17 cellular contexts compared by ENCODE assay signal in genomic region chr9:136571525-136571924, GRCh38. TPM values are rescaled to one million over a fixed set of nuclear protein-coding genes. Genes with fewer than 3 reads are reported as not detected.
DNase-seq lines count a peak whose midpoint lies in the region; ATAC-seq and TF ChIP-seq lines count a peak whose summit lies in the region.
"Had no signal": no experiment of that assay in that cellular context is flagged by ENCODE, and none has a peak within 500 bp of the region (broad histone marks: within the 10 kb centered on the region; RNA-seq: fewer than 3 reads in every experiment).

No MANE protein-coding gene starts in this region.

- H3K27ac Mint-ChIP-seq in natural killer cell treated with Interleukin-12 subunit alpha and Interleukin-12 subunit beta and Interleukin-15 and Interleukin-18, amount 100 ng/mL, for 72 hours: peak overlapping the region in 1 of 2 donors; percentile 53
- H3K27ac Mint-ChIP-seq in type B pancreatic cell: peak overlapping the region; percentile 92
- H3K27ac Mint-ChIP-seq: activated CD8-positive, alpha-beta T cell treated with anti-CD3 and anti-CD28 coated beads, Interleukin-2, amount 10 ng/mL, durations not matched to agents 7 days and 5 days; activated T-helper 1 cell treated with anti-CD3 and anti-CD28 coated beads, Interleukin-12 subunit alpha, Interleukin-12 subunit beta, Interleukin-2, Interleukin-4 antibody, amounts not matched to agents 30 ng/mL and 10 ng/mL and 1 ng/mL, durations not matched to agents 14 hours and 24 hours and 36 hours; stimulated activated naive B cell treated with anti-CD40 and anti-IgM and Interleukin-4, amounts not matched to agents 10 μg/mL and 1 μg/mL and 100 μg/mL, for 72 hours had no signal

- H3K36me3 ChIP-seq in cardiac muscle cell: no peaks in the 10 kb centered on the region
- H3K36me3 ChIP-seq in fibroblast of lung (ENCODE audit: control insufficient read depth, insufficient read depth, low read length): no peaks in the 10 kb centered on the region

- peaks cover 39 to 42% of the 10 kb centered on the region in 2 donors for H3K4me1 Mint-ChIP-seq in natural killer cell treated with Interleukin-12 subunit alpha and Interleukin-12 subunit beta and Interleukin-15 and Interleukin-18, amount 100 ng/mL, for 72 hours (ENCODE audit: low read depth in 2 of 2)
- peaks cover 28% of the 10 kb centered on the region for H3K4me1 Mint-ChIP-seq in type B pancreatic cell (ENCODE audit: unreplicated experiment)
- H3K4me1 Mint-ChIP-seq: CD4-positive, CD25-positive, alpha-beta regulatory T cell had no signal

- ATAC-seq in natural killer cell treated with Interleukin-12 subunit alpha and Interleukin-12 subunit beta and Interleukin-15 and Interleukin-18, amount 100 ng/mL, for 72 hours: no peak
- ATAC-seq in GM18502 (IDR thresholded peaks at IDR 0.05; ENCODE audit: poor library complexity, unreplicated experiment) (no peak), GM19328 (IDR thresholded peaks at IDR 0.05; ENCODE audit: unreplicated experiment) (no peak)
- ATAC-seq: activated CD8-positive, alpha-beta T cell treated with anti-CD3 and anti-CD28 coated beads, Interleukin-2, amount 10 ng/mL, durations not matched to agents 7 days and 5 days; stimulated activated naive B cell treated with anti-CD40 and anti-IgM and Interleukin-4, amounts not matched to agents 10 μg/mL and 1 μg/mL and 100 μg/mL, for 72 hours had no signal

- H3K27me3 Mint-ChIP-seq in natural killer cell treated with Interleukin-12 subunit alpha and Interleukin-12 subunit beta and Interleukin-15 and Interleukin-18, amount 100 ng/mL, for 72 hours: no peaks in the 10 kb centered on the region
- no peaks in the 10 kb centered on the region for H3K27me3 Mint-ChIP-seq in type B pancreatic cell
- H3K27me3 Mint-ChIP-seq: CD4-positive, CD25-positive, alpha-beta regulatory T cell had no signal

- no peaks in the 10 kb centered on the region for H4K20me1 ChIP-seq in fibroblast of lung (ENCODE audit: control insufficient read depth, extremely low read depth, insufficient read depth, low read length)

- H3K36me3 Mint-ChIP-seq in natural killer cell treated with Interleukin-12 subunit alpha and Interleukin-12 subunit beta and Interleukin-15 and Interleukin-18, amount 100 ng/mL, for 72 hours: no peaks in the 10 kb centered on the region
- H3K36me3 Mint-ChIP-seq in type B pancreatic cell: no peaks in the 10 kb centered on the region
- H3K36me3 Mint-ChIP-seq: CD4-positive, CD25-positive, alpha-beta regulatory T cell; stimulated activated naive B cell treated with anti-CD40 and anti-IgM and Interleukin-4, amounts not matched to agents 10 μg/mL and 1 μg/mL and 100 μg/mL, for 72 hours had no signal

- DNase-seq in cardiac muscle cell (ENCODE audit: low read depth in 1 of 2, low spot score in 1 of 2) (no peak), cardiac septum (ENCODE audit: low spot score) (no peak), fibroblast of lung (ENCODE audit: low read depth in 2 of 2) (no peak), type B pancreatic cell (ENCODE audit: extremely low spot score, unreplicated experiment) (no peak), 8988T (no peak)
- DNase-seq in natural killer cell treated with Interleukin-12 subunit alpha and Interleukin-12 subunit beta and Interleukin-15 and Interleukin-18, amount 100 ng/mL, for 72 hours (ENCODE audit: low spot score): no peak
- DNase-seq: activated CD8-positive, alpha-beta T cell treated with anti-CD3 and anti-CD28 coated beads, Interleukin-2, amount 10 ng/mL, durations not matched to agents 7 days and 5 days; CD4-positive, CD25-positive, alpha-beta regulatory T cell; DMS79 treated with DMSO at 0.1 percent for 48 hours; KG1; NCI-H1105 treated with DMSO at 0.1 percent for 48 hours; posterior cingulate gyrus; stimulated activated naive B cell treated with anti-CD40 and anti-IgM and Interleukin-4, amounts not matched to agents 10 μg/mL and 1 μg/mL and 100 μg/mL, for 72 hours had no signal

- H3K4me1 ChIP-seq in cardiac muscle cell (ENCODE audit: low read depth): peaks cover 46% of the 10 kb centered on the region
- H3K4me1 ChIP-seq in fibroblast of lung (ENCODE audit: control insufficient read depth, extremely low read depth, insufficient read depth, low read length): peaks cover 30% of the 10 kb centered on the region

- H3K9me3 Mint-ChIP-seq in natural killer cell treated with Interleukin-12 subunit alpha and Interleukin-12 subunit beta and Interleukin-15 and Interleukin-18, amount 100 ng/mL, for 72 hours: peaks cover 4% of the 10 kb centered on the region
- H3K9me3 Mint-ChIP-seq in type B pancreatic cell: no peaks in the 10 kb centered on the region
- H3K9me3 Mint-ChIP-seq: activated T-helper 1 cell treated with anti-CD3 and anti-CD28 coated beads, Interleukin-12 subunit alpha, Interleukin-12 subunit beta, Interleukin-2, Interleukin-4 antibody, amounts not matched to agents 30 ng/mL and 10 ng/mL and 1 ng/mL, durations not matched to agents 14 hours and 24 hours and 36 hours; CD4-positive, CD25-positive, alpha-beta regulatory T cell; stimulated activated naive B cell treated with anti-CD40 and anti-IgM and Interleukin-4, amounts not matched to agents 10 μg/mL and 1 μg/mL and 100 μg/mL, for 72 hours had no signal

- H3K79me2 ChIP-seq in fibroblast of lung (ENCODE audit: control insufficient read depth, insufficient read depth, low read length): no peaks in the 10 kb centered on the region

- H3K9me3 ChIP-seq in cardiac muscle cell (ENCODE audit: low read depth) (no peaks in the 10 kb centered on the region), fibroblast of lung (ENCODE audit: control insufficient read depth, insufficient read depth, low read depth, low read length) (no peaks in the 10 kb centered on the region)

- intact Hi-C loops in cardiac septum (cut with DNase I): no loop called here

- H3K4me2 ChIP-seq in fibroblast of lung (ENCODE audit: extremely low read depth, insufficient read depth, low read length): no peak overlapping the region

- peak overlapping the region; percentile 29 for H3K4me3 Mint-ChIP-seq in natural killer cell treated with Interleukin-12 subunit alpha and Interleukin-12 subunit beta and Interleukin-15 and Interleukin-18, amount 100 ng/mL, for 72 hours
- no peak overlapping the region for H3K4me3 Mint-ChIP-seq in type B pancreatic cell
- H3K4me3 Mint-ChIP-seq: activated CD8-positive, alpha-beta T cell treated with anti-CD3 and anti-CD28 coated beads, Interleukin-2, amount 10 ng/mL, durations not matched to agents 7 days and 5 days; activated T-helper 1 cell treated with anti-CD3 and anti-CD28 coated beads, Interleukin-12 subunit alpha, Interleukin-12 subunit beta, Interleukin-2, Interleukin-4 antibody, amounts not matched to agents 30 ng/mL and 10 ng/mL and 1 ng/mL, durations not matched to agents 14 hours and 24 hours and 36 hours; CD4-positive, CD25-positive, alpha-beta regulatory T cell; stimulated activated naive B cell treated with anti-CD40 and anti-IgM and Interleukin-4, amounts not matched to agents 10 μg/mL and 1 μg/mL and 100 μg/mL, for 72 hours had no signal

- H3K9ac ChIP-seq in fibroblast of lung (ENCODE audit: insufficient read depth, low read length): no peak overlapping the region

- H2AFZ ChIP-seq in fibroblast of lung (ENCODE audit: low read length): no peak overlapping the region

- H3K27ac ChIP-seq in cardiac muscle cell (peak overlapping the region; percentile 97), fibroblast of lung (ENCODE audit: insufficient read depth, low read length) (peak overlapping the region; percentile 54)
- H3K27ac ChIP-seq: VCaP had no signal

- no peaks in the 10 kb centered on the region for H3K27me3 ChIP-seq in cardiac muscle cell
- no peaks in the 10 kb centered on the region for H3K27me3 ChIP-seq in fibroblast of lung (ENCODE audit: control insufficient read depth, insufficient read depth, low read length)

- H3K4me3 ChIP-seq in cardiac muscle cell (no peak overlapping the region), fibroblast of lung (replicated peaks in 1 of 4; ENCODE audit: control extremely low read depth in 1 of 4, insufficient read depth in 1 of 4, low read depth in 3 of 4, low read length in 4 of 4) (no peak overlapping the region)

- no peak for TF ChIP-seq CTCF in cardiac muscle cell (IDR thresholded peaks at IDR 0.05; ENCODE audit: low read depth, low read length)
- TF ChIP-seq CTCF in fibroblast of lung (conservative IDR thresholded peaks at IDR 0.05 in 1 of 2, IDR thresholded peaks at IDR 0.05 in 1 of 2; ENCODE audit: low read depth in 1 of 2, low read length in 2 of 2): no peak
- peak; percentile 32 for TF ChIP-seq CTCF in type B pancreatic cell (conservative IDR thresholded peaks at IDR 0.05)

RNA-seq across cellular contexts. Expression of gene NOTCH1, which starts 25.7 kb away (rescaled TPM):
- total RNA-seq in cardiac muscle cell (17.8 and 20.9 TPM in 2 replicates), cardiac septum (29.7 TPM), fibroblast of lung (10.9 and 12.1 TPM in 2 replicates), type B pancreatic cell (ENCODE audit: low replicate concordance) (36.5 and 53.1 TPM in 2 replicates)
- polyA plus RNA-seq in cardiac muscle cell (7.1 and 7.3 TPM in 2 replicates), fibroblast of lung (0.98 and 3.3 TPM in 2 replicates)
- 3.7 and 14.9 TPM in 2 replicates for polyA plus RNA-seq in fibroblast of lung (2012)
- 5.1 and 25.2 TPM in 2 replicates for polyA minus RNA-seq in fibroblast of lung (ENCODE audit: low replicate concordance)
- 10 to 100 TPM; 57.3 to 85.0 TPM for total RNA-seq in natural killer cell treated with Interleukin-12 subunit alpha and Interleukin-12 subunit beta and Interleukin-15 and Interleukin-18, amount 100 ng/mL, for 72 hours
